10 cellular contexts compared by ENCODE assay signal in genomic region chr9:136846376-136847064, GRCh38. TPM values are rescaled to one million over a fixed set of nuclear protein-coding genes. Genes with fewer than 3 reads are reported as not detected.
DNase-seq lines count a peak whose midpoint lies in the region; ATAC-seq lines count a peak whose summit lies in the region.
"Had no signal": no experiment of that assay in that cellular context is flagged by ENCODE, and none has a peak within 500 bp of the region (broad histone marks: within the 10 kb centered on the region; RNA-seq: fewer than 3 reads in every experiment).

No MANE protein-coding gene starts in this region.

- H3K4ac ChIP-seq in mesendoderm (ENCODE audit: low read depth, low read length), result no peak overlapping the region

- peak overlapping the region; percentile 86 for H3K56ac ChIP-seq in mesendoderm (ENCODE audit: low read length)

- no peak overlapping the region for H4K8ac ChIP-seq in mesendoderm (ENCODE audit: low read depth, low read length)

- H3K4me3 ChIP-seq in adipocyte (ENCODE audit: low read length) (no peak overlapping the region), mesendoderm (ENCODE audit: low read length) (no peak overlapping the region)

- H3K4me1 ChIP-seq in adipocyte (ENCODE audit: control insufficient read depth, insufficient read depth, low read length), result peaks cover 15% of the 10 kb centered on the region
- no peaks in the 10 kb centered on the region for H3K4me1 ChIP-seq in mesendoderm (ENCODE audit: control insufficient read depth, low read depth, low read length)

- no peak overlapping the region for H3K23ac ChIP-seq in mesendoderm (ENCODE audit: low read length)

- no peaks in the 10 kb centered on the region for H3K27me3 ChIP-seq in adipocyte (replicated peaks; ENCODE audit: control insufficient read depth, insufficient read depth, low read length)
- H3K27me3 ChIP-seq in mesendoderm (ENCODE audit: insufficient read depth, low read length, poor library complexity), result no peaks in the 10 kb centered on the region

- H3K4me2 ChIP-seq in mesendoderm (ENCODE audit: low read length), result peak overlapping the region; percentile 50

- H3K4me1 Mint-ChIP-seq in stimulated activated naive CD8-positive, alpha-beta T cell treated with anti-CD3 and anti-CD28 coated beads, Interleukin-15, Interleukin-2, amounts not matched to agents 100 ng/mL and 50 ng/mL, for 24 hours (ENCODE audit: low read depth), result peaks cover 19% of the 10 kb centered on the region

- no peak overlapping the region for H3K27ac Mint-ChIP-seq in stimulated activated naive CD8-positive, alpha-beta T cell treated with anti-CD3 and anti-CD28 coated beads, Interleukin-15, Interleukin-2, amounts not matched to agents 100 ng/mL and 50 ng/mL, for 24 hours

- H3K4me3 Mint-ChIP-seq in stimulated activated naive CD8-positive, alpha-beta T cell treated with anti-CD3 and anti-CD28 coated beads, Interleukin-15, Interleukin-2, amounts not matched to agents 100 ng/mL and 50 ng/mL, for 24 hours, result peak overlapping the region; percentile 10

- H3K36me3 Mint-ChIP-seq in stimulated activated naive CD8-positive, alpha-beta T cell treated with anti-CD3 and anti-CD28 coated beads, Interleukin-15, Interleukin-2, amounts not matched to agents 100 ng/mL and 50 ng/mL, for 24 hours (ENCODE audit: low read depth), result no peaks in the 10 kb centered on the region

- no peak overlapping the region for H2AK5ac ChIP-seq in mesendoderm (ENCODE audit: low read length)

- H3K9me3 ChIP-seq in adipocyte (ENCODE audit: control insufficient read depth, low read length), result no peaks in the 10 kb centered on the region

- H3K27ac ChIP-seq in mesendoderm (ENCODE audit: low read depth, low read length), result no peak overlapping the region

- peaks cover 8% of the 10 kb centered on the region for H3K27me3 Mint-ChIP-seq in stimulated activated naive CD8-positive, alpha-beta T cell treated with anti-CD3 and anti-CD28 coated beads, Interleukin-15, Interleukin-2, amounts not matched to agents 100 ng/mL and 50 ng/mL, for 24 hours

- H3K79me1 ChIP-seq in mesendoderm (ENCODE audit: low read length), result no peaks in the 10 kb centered on the region

- peak overlapping the region; percentile 39 for H3K9ac ChIP-seq in adipocyte (ENCODE audit: low read length)
- peak overlapping the region; percentile 75 for H3K9ac ChIP-seq in mesendoderm (ENCODE audit: low read length)

- peak overlapping the region; percentile 11 for H3K18ac ChIP-seq in mesendoderm (ENCODE audit: low read length)

- H2BK15ac ChIP-seq in mesendoderm (replicated peaks; ENCODE audit: low read depth), result no peak overlapping the region

- H3K9me3 Mint-ChIP-seq in stimulated activated naive CD8-positive, alpha-beta T cell treated with anti-CD3 and anti-CD28 coated beads, Interleukin-15, Interleukin-2, amounts not matched to agents 100 ng/mL and 50 ng/mL, for 24 hours, result no peaks in the 10 kb centered on the region

- ATAC-seq in stimulated activated naive CD8-positive, alpha-beta T cell treated with anti-CD3 and anti-CD28 coated beads, Interleukin-15, Interleukin-2, amounts not matched to agents 100 U/mL and 50 U/mL, for 24 hours, result no peak
- ATAC-seq: Panc1 had no signal

- WGBS in mesendoderm (ENCODE audit: extremely low coverage, insufficient coverage, low lambda C conversion rate), result no CpG with 5 or more reads among the region's 95 CpGs

- no peak overlapping the region for H2BK5ac ChIP-seq in mesendoderm (ENCODE audit: low read length)

- no peak overlapping the region for H2BK120ac ChIP-seq in mesendoderm (ENCODE audit: low read depth, low read length)

- H3K36me3 ChIP-seq in adipocyte (ENCODE audit: control insufficient read depth, insufficient read depth, low read length, severe bottlenecking) (peaks cover 5% of the 10 kb centered on the region), mesendoderm (ENCODE audit: control insufficient read depth, insufficient read depth, low read length) (no peaks in the 10 kb centered on the region)

- no peak overlapping the region for H4K5ac ChIP-seq in mesendoderm (ENCODE audit: low read length)

- H3K79me2 ChIP-seq in mesendoderm (ENCODE audit: control insufficient read depth, insufficient read depth, low read length), result no peaks in the 10 kb centered on the region

- DNase-seq in stimulated activated naive CD8-positive, alpha-beta T cell treated with anti-CD3 and anti-CD28 coated beads, Interleukin-15, Interleukin-2, amounts not matched to agents 100 U/mL and 50 U/mL, for 24 hours, result no peak
- peak; percentile 27 for DNase-seq in adipocyte (ENCODE audit: low read depth)
- no peak for DNase-seq in mesendoderm
- no peak for DNase-seq in middle frontal gyrus (ENCODE audit: extremely low spot score, low spot score)
- DNase-seq in COLO829 (ENCODE audit: low spot score), result no peak
- DNase-seq in GOT3 (lab: John Stamatoyannopoulos, UW), result no peak
- no peak for DNase-seq in HK-2 (ENCODE audit: unreplicated experiment)
- DNase-seq: HCEC 1CT had no signal

RNA-seq across cellular contexts. Expression of gene PHPT1, which starts 2.7 kb away (rescaled TPM):
- polyA plus RNA-seq in mesendoderm (2013, experiment 1 of 2), result 89.8 TPM
- 87.7 TPM for polyA plus RNA-seq in mesendoderm (2013, experiment 2 of 2)

RNA-seq across cellular contexts. Expression of gene AJM1, which starts 4.2 kb away (rescaled TPM):
- polyA plus RNA-seq in mesendoderm (2013, experiment 1 of 2), result 0.41 TPM
- polyA plus RNA-seq in mesendoderm (2013, experiment 2 of 2), result 0.34 TPM

RNA-seq across cellular contexts. Expression of gene MAMDC4, which starts 5.6 kb away (rescaled TPM):
- polyA plus RNA-seq in mesendoderm (2013, experiment 1 of 2), result 2.3 TPM
- 1.9 TPM for polyA plus RNA-seq in mesendoderm (2013, experiment 2 of 2)

RNA-seq across cellular contexts. Expression of gene EDF1, which starts 19.6 kb away (rescaled TPM):
- polyA plus RNA-seq in mesendoderm (2013, experiment 1 of 2), result 332 TPM
- polyA plus RNA-seq in mesendoderm (2013, experiment 2 of 2), result 344 TPM

RNA-seq across cellular contexts. Expression of gene RABL6, which starts 38.8 kb away (rescaled TPM):
- 81.0 TPM for polyA plus RNA-seq in mesendoderm (2013, experiment 1 of 2)
- 80.3 TPM for polyA plus RNA-seq in mesendoderm (2013, experiment 2 of 2)
